ENCODE assay signal across 12 cellular contexts in genomic region chr14:103136388-103137271, GRCh38. TPM values are rescaled to one million over a fixed set of nuclear protein-coding genes. Genes with fewer than 3 reads are reported as not detected.
A peak's percentile ranks its signal among the peaks of the same experiment; 100 is the strongest.
DNase-seq lines count a peak whose midpoint lies in the region; ATAC-seq, FAIRE-seq and TF ChIP-seq lines count a peak whose summit lies in the region.
"Had no signal": no experiment of that assay in that cellular context is flagged by ENCODE, and none has a peak within 500 bp of the region (broad histone marks: within the 10 kb centered on the region; RNA-seq: fewer than 3 reads in every experiment).

No MANE protein-coding gene starts in this region.

- peak overlapping the region; percentile 78 to 95 for H3K27ac ChIP-seq in A549
- peak overlapping the region; percentile 42 for H3K27ac ChIP-seq in HUES64 (ENCODE audit: low read depth, low read length)
- peak overlapping the region; percentile 44 for H3K27ac ChIP-seq in caudate nucleus (ENCODE audit: low read depth, low read length)
- no peak overlapping the region for H3K27ac ChIP-seq in lower lobe of right lung
- H3K27ac ChIP-seq: C4-2B had no signal

- peak overlapping the region; percentile 47 for H3K4me2 ChIP-seq in A549

- 42% methylated on average over 20 of the region's 20 CpGs for WGBS in A549 (ENCODE audit: missing lambda C conversion rate)
- 70% methylated on average over 20 of the region's 20 CpGs for WGBS in HUES64

- peak in 1 of 2 experiments; percentile 69 for DNase-seq in A549 (ENCODE audit: low read depth in 1 of 2, low spot score in 1 of 2)
- DNase-seq in caudate nucleus (lab: John Stamatoyannopoulos, UW): peak in 4 of 61 donors; percentile 23 to 45 (median 32)
- DNase-seq in lower lobe of right lung: peak; percentile 64
- DNase-seq in GM10248 (ENCODE audit: extremely low spot score): no peak
- DNase-seq in NCI-H1417 treated with DMSO at 0.1 percent for 48 hours (lab: John Stamatoyannopoulos, UW): no peak
- DNase-seq: activated naive CD8-positive, alpha-beta T cell treated with anti-CD3 and anti-CD28 coated beads, Interleukin-2, amount 10 ng/mL, durations not matched to agents 7 days and 5 days; Kasumi-1 had no signal

- intact Hi-C loops in lower lobe of right lung (cut with DNase I): no loop called here

- POLR2A ChIA-PET in A549 (lab: Yijun Ruan, JAX): interaction anchor here (0.7 to 1.4 kb wide), 3 partner anchors 14 to 33 kb away, joined by 3 to 6 read pairs (median 3); no protein-coding TSS in a partner anchor
- POLR2A ChIA-PET in GM10248 (lab: Yijun Ruan, JAX): no interaction called here

- H3K9ac ChIP-seq in HUES64 (ENCODE audit: low read depth, low read length): 0 out of 2 replicates have a peak overlapping the region, but pooled peaks have one; percentile 19

- peaks cover 17% of the 10 kb centered on the region for H3K36me3 ChIP-seq in HUES64 (ENCODE audit: insufficient read depth, low read length)
- H3K36me3 ChIP-seq in lower lobe of right lung: peaks cover 45% of the 10 kb centered on the region

- H3K4me1 ChIP-seq in A549: peaks cover 56% of the 10 kb centered on the region
- peaks cover 11% of the 10 kb centered on the region; the same call in 1 of the 2 replicates for H3K4me1 ChIP-seq in HUES64 (ENCODE audit: insufficient read depth, low read length)
- peaks cover 10% of the 10 kb centered on the region for H3K4me1 ChIP-seq in lower lobe of right lung

- peak; percentile 46 for ATAC-seq in A549
- peak; percentile 43 to 48 for ATAC-seq in lower lobe of right lung
- no peak for ATAC-seq in HG03469 (IDR thresholded peaks at IDR 0.05; ENCODE audit: unreplicated experiment)
- ATAC-seq in HG03159 (IDR thresholded peaks at IDR 0.05; ENCODE audit: unreplicated experiment): no peak

- no peak for TF ChIP-seq EP300 in A549 (IDR thresholded peaks at IDR 0.05)

- H3K27me3 ChIP-seq in HUES64 (ENCODE audit: insufficient read depth, low read length): peaks cover 25% of the 10 kb centered on the region
- H3K27me3 ChIP-seq in lower lobe of right lung (ENCODE audit: low read depth): peaks cover 5% of the 10 kb centered on the region

- no peak overlapping the region for H3K4me3 ChIP-seq in A549
- H3K4me3 ChIP-seq in HUES64 (ENCODE audit: low read length): no peak overlapping the region
- H3K4me3 ChIP-seq in lower lobe of right lung: no peak overlapping the region

- CTCF ChIA-PET in A549 (lab: Yijun Ruan, JAX): interaction anchor here (0.5 to 24.1 kb wide), 12 partner anchors 8 to 256 kb away, joined by 3 to 544 read pairs (median 7); partner anchors contain the start of gene TNFAIP2
- CTCF ChIA-PET in GM10248 (lab: Yijun Ruan, JAX): interaction anchor here (1.1 to 8.5 kb wide), 7 partner anchors 11 to 615 kb away, joined by 3 to 121 read pairs (median 4); partner anchors contain the start of gene TNFAIP2

- H3K9me3 ChIP-seq in A549 (no peaks in the 10 kb centered on the region), HUES64 (ENCODE audit: insufficient read depth, low read depth, low read length) (no peaks in the 10 kb centered on the region), lower lobe of right lung (no peaks in the 10 kb centered on the region)

- peak in 1 of 2 experiments; percentile 4; a peak in 1 of 5 replicates for TF ChIP-seq RAD21 in A549 (conservative IDR thresholded peaks at IDR 0.05 in 1 of 2, IDR thresholded peaks at IDR 0.05 in 1 of 2)

- no peak for TF ChIP-seq POLR2A in A549 (IDR thresholded peaks at IDR 0.05; ENCODE audit: low read length)

- TF ChIP-seq CTCF in A549 (IDR thresholded peaks at IDR 0.05) (no peak), lower lobe of right lung (IDR thresholded peaks at IDR 0.05) (no peak), GM10248 (IDR thresholded peaks at IDR 0.05; ENCODE audit: control extremely low read depth, extremely low read depth, low read depth, missing control alignments) (no peak)

- no peak for FAIRE-seq in A549 (lab: Jason Lieb, UNC)

TF ChIP-seq in A549, 52 proteins besides CTCF, POLR2A, EP300 and RAD21:
- TF ChIP-seq TFCP2L1 (CRISPR knock-in tag; IDR thresholded peaks at IDR 0.05): 0 out of 2 replicates have a peak, but pooled peaks have one; percentile 20
- 0 out of 2 replicates have a peak, but pooled peaks have one; percentile 38 for TF ChIP-seq HOXB13 (CRISPR knock-in tag; IDR thresholded peaks at IDR 0.05; ENCODE audit: low read depth)
- no peak for TF ChIP-seq CEBPB (IDR thresholded peaks at IDR 0.05)
- TF ChIP-seq PBX3 (IDR thresholded peaks at IDR 0.05): no peak
- no peak for TF ChIP-seq SREBF2 (IDR thresholded peaks at IDR 0.05)
- peak; percentile 31; the same call in 1 of the 2 replicates for TF ChIP-seq NPAS2 (CRISPR knock-in tag; IDR thresholded peaks at IDR 0.05; ENCODE audit: borderline replicate concordance)
- TF ChIP-seq MAFK (IDR thresholded peaks at IDR 0.05; ENCODE audit: partially characterized antibody): peak; percentile 98
- peak; percentile 33; the same call in 1 of the 2 replicates for TF ChIP-seq ATOH8 (CRISPR knock-in tag; IDR thresholded peaks at IDR 0.05; ENCODE audit: low read depth)
- peak; percentile 61 for TF ChIP-seq USF2 (IDR thresholded peaks at IDR 0.05)
- TF ChIP-seq MYC (IDR thresholded peaks at IDR 0.05; ENCODE audit: borderline replicate concordance, low read length): no peak
- TF ChIP-seq E2F6 (IDR thresholded peaks at IDR 0.05; ENCODE audit: borderline replicate concordance, low read depth): no peak
- TF ChIP-seq FOSL2 (IDR thresholded peaks at IDR 0.05): 0 out of 2 replicates have a peak, but pooled peaks have one; percentile 36
- no peak; the same call in none of the 2 replicates for TF ChIP-seq FOSL2 (CRISPR knock-in tag; IDR thresholded peaks at IDR 0.05)
- TF ChIP-seq TP53 (CRISPR knock-in tag; IDR thresholded peaks at IDR 0.05): no peak
- no peak for TF ChIP-seq FOXS1 (CRISPR knock-in tag; IDR thresholded peaks at IDR 0.05)

RNA-seq across cellular contexts. Expression of gene TNFAIP2, which starts 13.4 kb away (rescaled TPM):
- polyA plus RNA-seq in A549 (2011; rRNA removed) (222 and 249 TPM in 2 replicates), A549 (2017; fragmentation: RNase III; extraction: RNeasy Plus Mini Kit Qiagen cat#74134 plus additional on column Dnase treatment) (254 to 344 TPM (median 332 TPM) in 3 replicates)
- 330 and 432 TPM in 2 replicates for polyA plus RNA-seq in A549 (2012; cell fraction: cytosol; rRNA removed)
- polyA plus RNA-seq in A549 (2012; cell fraction: nucleus; rRNA removed): 944 and 1,061 TPM in 2 replicates
- 229 and 304 TPM in 2 replicates for polyA minus RNA-seq in A549 (2011; rRNA and poly(A)+ RNA removed)
- polyA plus RNA-seq in HUES64 (2013, experiment 1 of 2): 27.4 TPM
- 35.5 TPM for polyA plus RNA-seq in HUES64 (2013, experiment 2 of 2)
- 254 TPM for total RNA-seq in lower lobe of right lung

RNA-seq across cellular contexts. Expression of gene EXOC3L4, which starts 42.1 kb away (rescaled TPM):
- polyA plus RNA-seq in A549 (2011; rRNA removed): 0.94 and 1.5 TPM in 2 replicates
- 4.3 and 7.2 TPM in 2 replicates for polyA plus RNA-seq in A549 (2012; cell fraction: cytosol; rRNA removed)
- polyA plus RNA-seq in A549 (2012; cell fraction: nucleus; rRNA removed): 15.2 and 17.0 TPM in 2 replicates
- 4.3 to 4.9 TPM (median 4.7 TPM) in 3 replicates for polyA plus RNA-seq in A549 (2017; fragmentation: RNase III; extraction: RNeasy Plus Mini Kit Qiagen cat#74134 plus additional on column Dnase treatment)
- polyA minus RNA-seq in A549 (2011; rRNA and poly(A)+ RNA removed): 1.2 and 2.7 TPM in 2 replicates
- polyA plus RNA-seq in HUES64 (2013, experiment 1 of 2): not detected
- polyA plus RNA-seq in HUES64 (2013, experiment 2 of 2): not detected
- total RNA-seq in lower lobe of right lung: 3.6 TPM
- total RNA-seq: activated naive CD8-positive, alpha-beta T cell treated with anti-CD3 and anti-CD28 coated beads, Interleukin-2, amount 10 ng/mL, durations not matched to agents 7 days and 5 days; T-helper 1 cell treated with Interleukin-12 subunit alpha and Interleukin-12 subunit beta and Interleukin-4 antibody, amounts not matched to agents 30 ng/mL and 1 ng/mL, for 36 hours had no signal

RNA-seq across cellular contexts. Expression of gene LBHD2, which starts 52.6 kb away (rescaled TPM):
- polyA plus RNA-seq in A549 (2011; rRNA removed) (not detected in 2 replicates), A549 (2017; fragmentation: RNase III; extraction: RNeasy Plus Mini Kit Qiagen cat#74134 plus additional on column Dnase treatment) (not detected in 3 replicates)
- 0.06 and 0.08 TPM in 2 replicates for polyA plus RNA-seq in A549 (2012; cell fraction: cytosol; rRNA removed)
- polyA plus RNA-seq in A549 (2012; cell fraction: nucleus; rRNA removed): not detected in 2 replicates
- polyA minus RNA-seq in A549 (2011; rRNA and poly(A)+ RNA removed): not detected in 2 replicates
- polyA plus RNA-seq in HUES64 (2013, experiment 1 of 2): not detected
- not detected for polyA plus RNA-seq in HUES64 (2013, experiment 2 of 2)
- total RNA-seq in lower lobe of right lung: not detected
- total RNA-seq: activated naive CD8-positive, alpha-beta T cell treated with anti-CD3 and anti-CD28 coated beads, Interleukin-2, amount 10 ng/mL, durations not matched to agents 7 days and 5 days; T-helper 1 cell treated with Interleukin-12 subunit alpha and Interleukin-12 subunit beta and Interleukin-4 antibody, amounts not matched to agents 30 ng/mL and 1 ng/mL, for 36 hours had no signal

Comparison
In these comparisons a context has a peak if more than half of its experiments do, and no peak if none do; other contexts are left out.
1. ATAC-seq: peak in A549 (2 of 2) and lower lobe of right lung (2 of 2); none in HG03469 (single experiment) and HG03159 (single experiment).